ENCODE assay signal across 1 cellular context in genomic region chr5:7586499-7586898, GRCh38.
TF ChIP-seq lines count a peak whose summit lies in the region.

No MANE protein-coding gene starts in this region.

TF ChIP-seq in GM23338, 12 proteins besides CTCF, POLR2A, EP300 and RAD21 (continued from another document):
- TF ChIP-seq ZNF462 (CRISPR knock-in tag; IDR thresholded peaks at IDR 0.05), result no peak
- no peak for TF ChIP-seq CREB1 (CRISPR knock-in tag; IDR thresholded peaks at IDR 0.05; ENCODE audit: low read depth)
- TF ChIP-seq ETS1 (IDR thresholded peaks at IDR 0.05), result no peak
